In genomic region chr3:159856496-159857098, GRCh38 we compare ENCODE assay signal across 10 cellular contexts. TPM values are rescaled to one million over a fixed set of nuclear protein-coding genes. Genes with fewer than 3 reads are reported as not detected.
DNase-seq lines count a peak whose midpoint lies in the region; ATAC-seq and TF ChIP-seq lines count a peak whose summit lies in the region.
"Had no signal": no experiment of that assay in that cellular context is flagged by ENCODE, and none has a peak within 500 bp of the region (broad histone marks: within the 10 kb centered on the region; RNA-seq: fewer than 3 reads in every experiment).

No MANE protein-coding gene starts in this region.

- peaks cover 22% of the 10 kb centered on the region for H3K27me3 Mint-ChIP-seq in activated T-cell treated with anti-CD3 and anti-CD28 coated beads, Interleukin-2, amount 50 U/mL, for 72 hours (ENCODE audit: low read depth)
- H3K27me3 Mint-ChIP-seq in activated CD8-positive, alpha-beta T cell treated with anti-CD3 and anti-CD28 coated beads for 36 hours: peaks cover 7% of the 10 kb centered on the region

- no peak overlapping the region for H3K9ac ChIP-seq in muscle layer of colon (ENCODE audit: low read length)

- no peaks in the 10 kb centered on the region for H3K36me3 Mint-ChIP-seq in activated T-cell treated with anti-CD3 and anti-CD28 coated beads, Interleukin-2, amount 50 U/mL, for 72 hours (ENCODE audit: insufficient read depth in 2 of 2)
- H3K36me3 Mint-ChIP-seq in activated CD8-positive, alpha-beta T cell treated with anti-CD3 and anti-CD28 coated beads for 36 hours (ENCODE audit: low read depth): no peaks in the 10 kb centered on the region

- no peak for TF ChIP-seq POLR2A in vagina (IDR thresholded peaks at IDR 0.05)

- H3K27me3 ChIP-seq in muscle layer of colon (ENCODE audit: control insufficient read depth in 1 of 2, insufficient read depth in 2 of 2, low read length in 2 of 2) (no peaks in the 10 kb centered on the region), vagina (no peaks in the 10 kb centered on the region)

- ATAC-seq in activated T-cell treated with anti-CD3 and anti-CD28 coated beads, Interleukin-2, amount 50 U/mL, for 72 hours (replicated peaks in 1 of 2): no peak
- ATAC-seq in activated CD8-positive, alpha-beta T cell treated with anti-CD3 and anti-CD28 coated beads for 36 hours: no peak

- no peak for TF ChIP-seq CTCF in vagina (IDR thresholded peaks at IDR 0.05)
- no peak for TF ChIP-seq CTCF in activated CD8-positive, alpha-beta T cell treated with anti-CD3 and anti-CD28 coated beads for 36 hours (IDR thresholded peaks at IDR 0.05)

- CTCF ChIA-PET in activated CD8-positive, alpha-beta T cell treated with anti-CD3 and anti-CD28 coated beads for 36 hours (lab: Charles Lee): no interaction called here

- H3K4me1 ChIP-seq in muscle layer of colon (ENCODE audit: insufficient read depth, low read length) (peaks cover 76% of the 10 kb centered on the region), vagina (peaks cover 61% of the 10 kb centered on the region)

- peak overlapping the region in 1 of 2 donors; percentile 10 for H3K4me3 ChIP-seq in muscle layer of colon (ENCODE audit: low read depth in 1 of 2, low read length in 2 of 2)
- H3K4me3 ChIP-seq in vagina: no peak overlapping the region

- POLR2A ChIA-PET in activated CD8-positive, alpha-beta T cell treated with anti-CD3 and anti-CD28 coated beads for 36 hours (lab: Charles Lee): no interaction called here

- no peaks in the 10 kb centered on the region for H3K9me3 Mint-ChIP-seq in activated T-cell treated with anti-CD3 and anti-CD28 coated beads, Interleukin-2, amount 50 U/mL, for 72 hours
- H3K9me3 Mint-ChIP-seq in activated CD8-positive, alpha-beta T cell treated with anti-CD3 and anti-CD28 coated beads for 36 hours: no peaks in the 10 kb centered on the region

- H3K4me3 Mint-ChIP-seq in activated T-cell treated with anti-CD3 and anti-CD28 coated beads, Interleukin-2, amount 50 U/mL, for 72 hours: no peak overlapping the region
- no peak overlapping the region for H3K4me3 Mint-ChIP-seq in activated CD8-positive, alpha-beta T cell treated with anti-CD3 and anti-CD28 coated beads for 36 hours

- H3K4me1 Mint-ChIP-seq in activated T-cell treated with anti-CD3 and anti-CD28 coated beads, Interleukin-2, amount 50 U/mL, for 72 hours (ENCODE audit: low read depth): no peaks in the 10 kb centered on the region
- H3K4me1 Mint-ChIP-seq in activated CD8-positive, alpha-beta T cell treated with anti-CD3 and anti-CD28 coated beads for 36 hours (ENCODE audit: low read depth): no peaks in the 10 kb centered on the region

- DNase-seq in activated T-cell treated with anti-CD3 and anti-CD28 coated beads, Interleukin-2, amount 50 U/mL, for 72 hours: no peak
- DNase-seq in activated T-cell treated with anti-CD3 and anti-CD28 coated beads for 4 hours: no peak
- peak in 2 of 61 donors; percentile 22 to 28 for DNase-seq in caudate nucleus (lab: John Stamatoyannopoulos, UW)
- DNase-seq in vagina (ENCODE audit: extremely low spot score in 2 of 2): no peak
- no peak for DNase-seq in HUDEP-2 (lab: John Stamatoyannopoulos, UW; ENCODE audit: unreplicated experiment in 76 of 76)
- DNase-seq in activated CD8-positive, alpha-beta T cell treated with anti-CD3 and anti-CD28 coated beads for 36 hours: no peak
- no peak for DNase-seq in GM19238 (ENCODE audit: insufficient read length, low spot score)
- DNase-seq: activated CD4-positive, alpha-beta T cell treated with anti-CD3 and anti-CD28 coated beads, Interleukin-2, amount 50 U/mL, for 48 hours; NCI-H2029 had no signal

- H3K9me3 ChIP-seq in muscle layer of colon (ENCODE audit: low read length) (no peaks in the 10 kb centered on the region), vagina (no peaks in the 10 kb centered on the region)

- H3K36me3 ChIP-seq in muscle layer of colon (ENCODE audit: insufficient read depth, low read length): no peaks in the 10 kb centered on the region
- H3K36me3 ChIP-seq in vagina: no peaks in the 10 kb centered on the region

- H3K27ac Mint-ChIP-seq in activated T-cell treated with anti-CD3 and anti-CD28 coated beads, Interleukin-2, amount 50 U/mL, for 72 hours: peak overlapping the region; percentile 48
- H3K27ac Mint-ChIP-seq in activated CD8-positive, alpha-beta T cell treated with anti-CD3 and anti-CD28 coated beads for 36 hours: no peak overlapping the region

- H3K27ac ChIP-seq in caudate nucleus (ENCODE audit: low read depth, low read length) (peak overlapping the region; percentile 65), muscle layer of colon (ENCODE audit: low read depth, low read length) (peak overlapping the region; percentile 73), vagina (peak overlapping the region; percentile 34)

- intact Hi-C loops in vagina (cut with DNase I): no loop called here
- intact Hi-C loops in activated CD8-positive, alpha-beta T cell treated with anti-CD3 and anti-CD28 coated beads for 36 hours (cut with micrococcal nuclease): no loop called here

RNA-seq across cellular contexts. Expression of gene SCHIP1, which starts 16.9 kb away (rescaled TPM):
- total RNA-seq in activated T-cell treated with anti-CD3 and anti-CD28 coated beads, Interleukin-2, amount 50 U/mL, for 72 hours: not detected
- 17.7 TPM for total RNA-seq in vagina
- total RNA-seq in activated CD8-positive, alpha-beta T cell treated with anti-CD3 and anti-CD28 coated beads for 36 hours: not detected
